In the genomic region with DNA sequence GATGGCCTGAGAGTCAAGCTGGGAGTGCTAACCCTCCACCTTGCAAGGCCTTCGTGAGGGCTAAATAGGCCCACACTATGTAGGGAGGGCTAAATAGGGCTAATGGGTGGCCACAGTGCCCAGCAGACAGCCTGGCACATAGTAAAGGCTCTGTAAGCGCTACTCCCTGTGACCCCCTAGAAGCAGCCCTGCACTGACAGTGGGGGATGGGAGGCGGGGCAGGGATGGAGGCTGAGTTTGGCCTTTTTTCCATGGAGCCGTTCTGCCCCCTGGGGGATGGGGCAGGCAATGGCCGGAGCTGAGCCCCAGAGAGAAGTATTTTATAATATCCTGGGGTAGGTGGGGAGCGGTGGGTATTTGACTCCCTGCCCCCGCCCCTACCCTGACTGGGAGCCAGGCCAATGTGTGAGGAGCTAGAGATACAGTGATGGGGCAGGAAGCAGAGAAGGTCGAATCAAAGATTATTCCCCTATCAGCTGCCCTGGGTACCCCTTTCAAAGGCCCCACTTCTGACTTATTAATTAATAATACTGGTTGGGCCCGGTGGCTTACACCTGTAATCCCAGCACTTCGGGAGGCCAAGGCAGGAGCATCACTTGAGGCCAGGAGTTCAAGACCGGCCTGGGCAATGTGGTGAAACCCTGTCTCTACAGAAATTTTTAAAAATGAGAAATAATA, we compare ENCODE assay signal across 8 cellular contexts. TPM values are rescaled to one million over a fixed set of nuclear protein-coding genes. Genes with fewer than 3 reads are reported as not detected.
A peak's percentile ranks its signal among the peaks of the same experiment; 100 is the strongest.
DNase-seq lines count a peak whose midpoint lies in the region; ATAC-seq and TF ChIP-seq lines count a peak whose summit lies in the region.

No MANE protein-coding gene starts in this region.

- DNase-seq in CMK (ENCODE audit: low read depth): peak; percentile 20
- peak; percentile 45 to 85 for DNase-seq in HAP-1 (ENCODE audit: low spot score in 2 of 2)
- DNase-seq in SHP77 (lab: John Stamatoyannopoulos, UW): peak; percentile 30 to 55
- DNase-seq in dorsolateral prefrontal cortex: peak in 5 of 10 donors; percentile 38 to 68 (median 52)
- DNase-seq in lung (ENCODE audit: low spot score): no peak
- peak; percentile 30 to 42 for DNase-seq in thyroid gland

- ATAC-seq in lung (ENCODE audit: insufficient read depth, low FRiP score) (no peak), HG02759 (IDR thresholded peaks at IDR 0.05; ENCODE audit: unreplicated experiment) (no peak), GM19397 (IDR thresholded peaks at IDR 0.05; ENCODE audit: unreplicated experiment) (no peak)

- TF ChIP-seq CTCF in dorsolateral prefrontal cortex (IDR thresholded peaks at IDR 0.05 in 54 of 56, conservative IDR thresholded peaks at IDR 0.05 in 2 of 56; ENCODE audit: low read depth in 1 of 56, partially characterized antibody in 56 of 56) (peak; percentile 48 to 90 (median 78)), lung (IDR thresholded peaks at IDR 0.05; ENCODE audit: control extremely low read depth, extremely low read depth) (peak; percentile 24), thyroid gland (IDR thresholded peaks at IDR 0.05) (peak in 4 of 6 experiments; percentile 53 to 62 (median 60))

- in situ Hi-C loops in HAP-1 (cut with MboI; ENCODE audit: low sequenced_read_pairs): no loop called here

- H3K9me3 ChIP-seq in HAP-1 (no peaks in the 10 kb centered on the region), lung (ENCODE audit: control insufficient read depth in 2 of 2, insufficient read depth in 1 of 2, low read length in 1 of 2) (peaks cover 0 to 7% of the 10 kb centered on the region in 2 donors), thyroid gland (no peaks in the 10 kb centered on the region)

- no peaks in the 10 kb centered on the region for H3K4me1 ChIP-seq in HAP-1
- H3K4me1 ChIP-seq in lung (ENCODE audit: control insufficient read depth in 2 of 2, insufficient read depth in 2 of 2, low read length in 2 of 2): no peaks in the 10 kb centered on the region
- H3K4me1 ChIP-seq in thyroid gland: no peaks in the 10 kb centered on the region

- intact Hi-C loops in dorsolateral prefrontal cortex (cut with DNase I): loop anchor here (1.0 to 10.0 kb wide), 3 partner anchors 257 to 516 kb away; no protein-coding TSS in a partner anchor
- intact Hi-C loops in thyroid gland (cut with DNase I): no loop called here

- H3K27ac ChIP-seq in dorsolateral prefrontal cortex: no peak overlapping the region
- H3K27ac ChIP-seq in lung (ENCODE audit: low read depth in 1 of 2, low read length in 1 of 2): no peak overlapping the region
- no peak overlapping the region for H3K27ac ChIP-seq in thyroid gland

- no peak for TF ChIP-seq POLR2A in thyroid gland (IDR thresholded peaks at IDR 0.05)

- WGBS in lung, 2 donors: 40 to 45% methylated on average over 11 of the region's 11 CpGs
- 53 to 56% methylated on average over 11 of the region's 11 CpGs for WGBS in thyroid gland, 2 donors

- H3K27me3 ChIP-seq in HAP-1 (ENCODE audit: low read depth): 0 out of 2 replicates have a peak, but pooled peaks cover 8% of the 10 kb centered on the region
- no peaks in the 10 kb centered on the region for H3K27me3 ChIP-seq in dorsolateral prefrontal cortex
- no peaks in the 10 kb centered on the region for H3K27me3 ChIP-seq in lung (ENCODE audit: control insufficient read depth, insufficient read depth)
- H3K27me3 ChIP-seq in thyroid gland: no peaks in the 10 kb centered on the region

- H3K36me3 ChIP-seq in HAP-1 (replicated peaks) (no peaks in the 10 kb centered on the region), lung (ENCODE audit: control insufficient read depth in 2 of 2, insufficient read depth in 2 of 2, low read length in 2 of 2) (no peaks in the 10 kb centered on the region), thyroid gland (no peaks in the 10 kb centered on the region)

- no peak overlapping the region for H3K4me3 ChIP-seq in HAP-1
- no peak overlapping the region for H3K4me3 ChIP-seq in dorsolateral prefrontal cortex
- no peak overlapping the region for H3K4me3 ChIP-seq in lung
- no peak overlapping the region for H3K4me3 ChIP-seq in thyroid gland (replicated peaks in 1 of 3)

RNA-seq across cellular contexts. Expression of a gene that starts 42.3 kb away (rescaled TPM):
- total RNA-seq in dorsolateral prefrontal cortex: under 1 TPM in 2 of 120 experiments, not detected in 118; 0.32 to 0.34 TPM
- total RNA-seq in lung: not detected
- polyA plus RNA-seq in lung: not detected
- not detected for total RNA-seq in thyroid gland

Comparison
In these comparisons a context has a peak if more than half of its experiments do, and no peak if none do; other contexts are left out.
1. CTCF ChIP-seq: peak in every context shown above with its lines; median percentile 78 in dorsolateral prefrontal cortex; 60 in thyroid gland; 24 in lung.